ENCODE assay signal across 9 cellular contexts in the genomic region with DNA sequence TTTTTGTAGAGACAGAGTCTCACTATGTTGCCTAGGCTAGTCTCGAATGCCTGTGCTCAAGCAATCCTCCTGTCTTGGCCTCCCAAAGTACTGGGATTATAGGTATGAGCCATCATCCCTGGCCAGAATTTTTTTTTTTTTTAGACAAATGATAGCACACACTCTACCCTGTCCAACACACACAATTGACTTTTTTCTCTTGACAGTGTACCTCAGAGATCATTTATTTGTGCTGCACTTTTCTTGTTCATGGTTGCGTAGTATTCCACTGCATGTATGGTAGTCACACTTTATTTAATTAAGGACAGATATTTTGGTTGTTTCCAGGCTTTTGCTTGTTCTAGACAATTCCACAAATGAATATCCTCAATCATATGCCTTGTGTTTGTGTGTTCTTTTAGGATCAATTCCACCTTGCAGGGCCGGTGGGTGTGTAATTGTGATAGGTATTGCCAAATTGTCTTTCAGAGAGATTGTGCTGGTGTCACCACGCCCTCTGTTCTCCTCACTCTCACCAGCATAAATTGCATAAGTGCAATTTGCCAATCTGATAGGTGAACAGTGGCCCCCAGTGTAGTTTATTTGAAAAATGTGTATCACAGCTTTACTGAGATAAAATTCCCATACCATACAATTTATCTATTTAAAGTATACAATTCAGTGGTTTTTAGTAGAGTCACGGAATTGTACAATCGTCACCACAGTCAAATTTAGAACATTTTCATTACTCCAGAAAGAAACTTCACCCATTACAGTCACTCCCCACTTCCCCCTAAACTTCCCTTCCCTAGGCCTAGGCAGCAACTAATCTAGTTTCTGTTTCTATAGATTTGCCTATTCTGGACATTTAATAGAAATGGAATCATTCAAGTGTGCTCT. TPM values are rescaled to one million over a fixed set of nuclear protein-coding genes. Genes with fewer than 3 reads are reported as not detected.
DNase-seq lines count a peak whose midpoint lies in the region; ATAC-seq and TF ChIP-seq lines count a peak whose summit lies in the region.
"Had no signal": no experiment of that assay in that cellular context is flagged by ENCODE, and none has a peak within 500 bp of the region (broad histone marks: within the 10 kb centered on the region; RNA-seq: fewer than 3 reads in every experiment).

No MANE protein-coding gene starts in this region.

- DNase-seq in lower lobe of right lung, result no peak
- no peak for DNase-seq in vagina (ENCODE audit: extremely low spot score in 2 of 2)
- DNase-seq in central memory CD4-positive, alpha-beta T cell, result no peak
- no peak for DNase-seq in iPS-NIHi11 (ENCODE audit: low spot score)
- DNase-seq in H4 (ENCODE audit: low spot score), result no peak

- H3K9me3 ChIP-seq in lower lobe of right lung (no peaks in the 10 kb centered on the region), vagina (no peaks in the 10 kb centered on the region)

- no peak overlapping the region for H3K27ac ChIP-seq in lower lobe of right lung
- no peak overlapping the region for H3K27ac ChIP-seq in vagina
- H3K27ac ChIP-seq: RWPE1 had no signal

- no peak for TF ChIP-seq CTCF in lower lobe of right lung (IDR thresholded peaks at IDR 0.05)
- no peak for TF ChIP-seq CTCF in vagina (IDR thresholded peaks at IDR 0.05)

- H3K4me3 ChIP-seq in lower lobe of right lung (no peak overlapping the region), vagina (no peak overlapping the region)

- H3K27ac Mint-ChIP-seq in IgD-negative memory B cell, result peak overlapping the region; percentile 3 to 93 (median 10)

- H3K4me1 ChIP-seq in lower lobe of right lung, result peaks cover 14% of the 10 kb centered on the region
- peaks cover 5% of the 10 kb centered on the region for H3K4me1 ChIP-seq in vagina

- H3K27me3 ChIP-seq in lower lobe of right lung (ENCODE audit: low read depth), result no peaks in the 10 kb centered on the region
- H3K27me3 ChIP-seq in vagina, result no peaks in the 10 kb centered on the region

- TF ChIP-seq POLR2A in vagina (IDR thresholded peaks at IDR 0.05), result no peak

- peaks cover 18 to 35% (median 25%) of the 10 kb centered on the region in 3 donors for H3K4me1 Mint-ChIP-seq in IgD-negative memory B cell

- H3K9me3 Mint-ChIP-seq in IgD-negative memory B cell, result no peaks in the 10 kb centered on the region

- no peaks in the 10 kb centered on the region for H3K27me3 Mint-ChIP-seq in IgD-negative memory B cell

- H3K36me3 ChIP-seq in lower lobe of right lung, result peaks cover 19% of the 10 kb centered on the region
- peaks cover 4 to 11% of the 10 kb centered on the region in 2 donors for H3K36me3 ChIP-seq in vagina

- peak overlapping the region in 3 of 4 donors; percentile 0 to 78 (median 5) for H3K4me3 Mint-ChIP-seq in IgD-negative memory B cell

- peak; percentile 84 for ATAC-seq in GM18502 (IDR thresholded peaks at IDR 0.05; ENCODE audit: poor library complexity, unreplicated experiment)
- peak; percentile 65 for ATAC-seq in GM21723 (IDR thresholded peaks at IDR 0.05; ENCODE audit: unreplicated experiment)
- peak; percentile 60 to 67 for ATAC-seq in lower lobe of right lung

- intact Hi-C loops in lower lobe of right lung (cut with DNase I), result no loop called here
- intact Hi-C loops in vagina (cut with DNase I), result no loop called here

- H3K36me3 Mint-ChIP-seq in IgD-negative memory B cell, result peaks cover 3% of the 10 kb centered on the region

RNA-seq across cellular contexts. Expression of a gene that starts 20.1 kb away (rescaled TPM):
- polyA plus RNA-seq in IgD-negative memory B cell, result 2.3 TPM
- 72.7 TPM for total RNA-seq in lower lobe of right lung
- 48.6 TPM for total RNA-seq in vagina
- total RNA-seq in H4 (2014; rRNA removed; shearing (Covaris generic)), result 7.2 and 7.6 TPM in 2 replicates
